ENCODE assay signal across 15 cellular contexts in genomic region chr16:58119509-58119845, GRCh38. TPM values are rescaled to one million over a fixed set of nuclear protein-coding genes. Genes with fewer than 3 reads are reported as not detected.
DNase-seq lines count a peak whose midpoint lies in the region; ATAC-seq and TF ChIP-seq lines count a peak whose summit lies in the region.
"Had no signal": no experiment of that assay in that cellular context is flagged by ENCODE, and none has a peak within 500 bp of the region (broad histone marks: within the 10 kb centered on the region; RNA-seq: fewer than 3 reads in every experiment).

No MANE protein-coding gene starts in this region.

- no peak overlapping the region for H3K4me3 ChIP-seq in smooth muscle cell
- H3K4me3 ChIP-seq: hepatocyte had no signal

- H3K4me2 ChIP-seq in smooth muscle cell: peak overlapping the region; percentile 10
- H3K4me2 ChIP-seq: hepatocyte had no signal

- WGBS in smooth muscle cell (ENCODE audit: low lambda C conversion rate): 98% methylated on average over 8 of the region's 8 CpGs

- DNase-seq in NCI-H1105 treated with DMSO at 0.1 percent for 48 hours (lab: John Stamatoyannopoulos, UW) (peak; percentile 44), astrocyte of the hippocampus (ENCODE audit: low read depth, low spot score) (peak; percentile 80), islet precursor cell (peak; percentile 17), smooth muscle cell (lab: John Stamatoyannopoulos, UW; ENCODE audit: unreplicated experiment) (no peak), NCI-H187 treated with DMSO at 0.1 percent for 48 hours (lab: John Stamatoyannopoulos, UW) (no peak), AG08396 (ENCODE audit: low spot score) (no peak), CD14-positive monocyte (ENCODE audit: low spot score) (no peak)
- DNase-seq: activated CD4-positive, alpha-beta T cell treated with anti-CD3 and anti-CD28 coated beads, Interleukin-2, amount 50 U/mL, for 1 hour; kidney glomerular epithelial cell; NCI-H774 had no signal

- peaks cover 7% of the 10 kb centered on the region for H3K36me3 ChIP-seq in smooth muscle cell (ENCODE audit: low read depth)

- H3K27me3 ChIP-seq in smooth muscle cell (ENCODE audit: low read depth): no peaks in the 10 kb centered on the region
- H3K27me3 ChIP-seq: hepatocyte had no signal

- H3K9me3 ChIP-seq in smooth muscle cell (replicated peaks; ENCODE audit: low read depth): no peaks in the 10 kb centered on the region

- H3K27ac ChIP-seq in smooth muscle cell (ENCODE audit: low read depth): no peak overlapping the region

- peaks cover 9% of the 10 kb centered on the region for H3F3A ChIP-seq in smooth muscle cell (ENCODE audit: low read depth)

- H3K36me3 Mint-ChIP-seq in CD14-positive monocyte: peaks cover 23 to 26% of the 10 kb centered on the region in 2 donors

- H3K27ac Mint-ChIP-seq in CD14-positive monocyte: peak overlapping the region in 2 of 7 donors; percentile 19 to 25
- H3K27ac Mint-ChIP-seq: activated naive CD4-positive, alpha-beta T cell treated with anti-CD3 and anti-CD28 coated beads, Interleukin-2, amount 50 U/mL, for 24 hours had no signal

- peaks cover 20% of the 10 kb centered on the region for H3K4me1 ChIP-seq in smooth muscle cell (ENCODE audit: low read depth)

- H3K4me1 Mint-ChIP-seq in CD14-positive monocyte: peaks cover 8% of the 10 kb centered on the region

- intact Hi-C loops in CD14-positive monocyte (cut with micrococcal nuclease): no loop called here

- TF ChIP-seq CTCF in smooth muscle cell (IDR thresholded peaks at IDR 0.05; ENCODE audit: borderline replicate concordance, insufficient read depth, poor library complexity, severe bottlenecking): no peak
- TF ChIP-seq CTCF in CD14-positive monocyte (IDR thresholded peaks at IDR 0.05): no peak

- H3K9ac ChIP-seq in smooth muscle cell (ENCODE audit: low read depth): no peak overlapping the region

- ATAC-seq in HG02588 (IDR thresholded peaks at IDR 0.05; ENCODE audit: unreplicated experiment): no peak
- ATAC-seq: Panc1 had no signal

- H2AFZ ChIP-seq in smooth muscle cell (ENCODE audit: low read depth): no peak overlapping the region
- H2AFZ ChIP-seq: hepatocyte had no signal

- peaks cover 72% of the 10 kb centered on the region for H3K79me2 ChIP-seq in smooth muscle cell (ENCODE audit: low read depth)

- no peaks in the 10 kb centered on the region for H3K9me3 Mint-ChIP-seq in CD14-positive monocyte
- H3K9me3 Mint-ChIP-seq: activated naive CD4-positive, alpha-beta T cell treated with anti-CD3 and anti-CD28 coated beads, Interleukin-2, amount 50 U/mL, for 24 hours had no signal

- H3K4me3 Mint-ChIP-seq in CD14-positive monocyte: no peak overlapping the region
- H3K4me3 Mint-ChIP-seq: activated naive CD4-positive, alpha-beta T cell treated with anti-CD3 and anti-CD28 coated beads, Interleukin-2, amount 50 U/mL, for 24 hours had no signal

- H3K27me3 Mint-ChIP-seq in CD14-positive monocyte (ENCODE audit: low read depth in 3 of 3): no peaks in the 10 kb centered on the region
- H3K27me3 Mint-ChIP-seq: activated naive CD4-positive, alpha-beta T cell treated with anti-CD3 and anti-CD28 coated beads, Interleukin-2, amount 50 U/mL, for 24 hours; progenitor cell of endocrine pancreas had no signal

- peaks cover 93% of the 10 kb centered on the region for H4K20me1 ChIP-seq in smooth muscle cell (ENCODE audit: low read depth)

RNA-seq across cellular contexts. Expression of gene CFAP20, which starts 9.7 kb away (rescaled TPM):
- 89.9 and 96.1 TPM in 2 replicates for total RNA-seq in smooth muscle cell
- polyA plus RNA-seq in smooth muscle cell (55.1 and 61.6 TPM in 2 replicates), CD14-positive monocyte (10 to 100 TPM; 17.3 to 18.8 TPM)

Comparison
In these comparisons a context has a peak if more than half of its experiments do, and no peak if none do; other contexts are left out.
1. DNase-seq: peak in NCI-H1105 treated with DMSO at 0.1 percent for 48 hours (single experiment), astrocyte of the hippocampus (single experiment) and islet precursor cell (single experiment); none in smooth muscle cell (single experiment), NCI-H187 treated with DMSO at 0.1 percent for 48 hours (single experiment), AG08396 (single experiment) and CD14-positive monocyte (single experiment).